18 cellular contexts compared by ENCODE assay signal in the genomic region with DNA sequence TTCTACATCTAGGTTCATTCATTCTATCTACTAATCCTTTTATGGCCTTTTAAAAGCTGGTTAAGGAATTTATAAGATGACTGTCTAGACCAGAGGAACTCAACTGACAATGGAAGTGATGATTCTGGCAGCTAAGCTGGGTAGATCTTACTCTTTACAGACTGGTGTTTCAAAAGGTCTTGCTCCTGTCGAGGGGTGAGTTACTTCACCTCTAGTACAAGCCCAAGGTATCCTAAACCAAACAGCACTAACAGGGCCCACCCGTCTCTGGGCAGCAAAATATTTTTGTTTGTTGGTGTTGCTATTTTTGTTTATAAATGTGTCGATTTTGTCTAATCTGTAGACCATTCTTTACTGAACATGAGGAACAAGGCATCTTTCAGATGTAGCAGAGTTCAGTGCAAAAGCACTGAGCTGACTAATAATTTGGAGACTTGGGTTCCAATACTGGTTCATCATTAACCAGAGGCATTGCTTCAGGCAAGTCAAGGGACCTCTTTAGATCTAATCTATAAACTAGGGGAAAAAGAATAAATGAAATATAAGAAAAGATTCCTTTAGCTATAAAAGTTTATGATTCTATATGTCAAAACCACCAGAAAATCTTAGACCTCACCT.
DNase-seq lines count a peak whose midpoint lies in the region; ATAC-seq lines count a peak whose summit lies in the region.
"Had no signal": no experiment of that assay in that cellular context is flagged by ENCODE, and none has a peak within 500 bp of the region (broad histone marks: within the 10 kb centered on the region; RNA-seq: fewer than 3 reads in every experiment).

No MANE protein-coding gene starts in this region.

- intact Hi-C loops in left cardiac atrium (cut with DNase I), result no loop called here

- ATAC-seq in GM18907 (IDR thresholded peaks at IDR 0.05; ENCODE audit: unreplicated experiment) (peak; percentile 93), GM19463 (IDR thresholded peaks at IDR 0.05; ENCODE audit: unreplicated experiment) (peak; percentile 91), HG02840 (IDR thresholded peaks at IDR 0.05; ENCODE audit: low FRiP score, unreplicated experiment) (peak; percentile 70), left cardiac atrium (no peak)

- DNase-seq in left kidney (ENCODE audit: low read depth, low spot score) (peak; percentile 46), NCI-H2107 treated with DMSO at 0.1 percent for 48 hours (lab: John Stamatoyannopoulos, UW; ENCODE audit: unreplicated experiment) (no peak), left cardiac atrium (no peak)
- no peak for DNase-seq in activated T-cell treated with anti-CD3 and anti-CD28 coated beads, Interleukin-2, amount 50 U/mL, for 48 hours
- DNase-seq: BE2C; CD4-positive, alpha-beta memory T cell; DMS79 treated with DMSO at 0.1 percent for 48 hours; H9; Karpas-422; NCI-H1105 treated with DMSO at 0.1 percent for 48 hours; NCI-H187; NCI-H446; NCI-H748 treated with DMSO at 0.1 percent for 48 hours; PC-9; T1000 had no signal

Comparison
In these comparisons a context has a peak if more than half of its experiments do, and no peak if none do; other contexts are left out.
1. ATAC-seq: peak in GM18907 (single experiment), GM19463 (single experiment) and HG02840 (single experiment); none in left cardiac atrium (0 of 2).